18 cellular contexts compared by ENCODE assay signal in the genomic region with DNA sequence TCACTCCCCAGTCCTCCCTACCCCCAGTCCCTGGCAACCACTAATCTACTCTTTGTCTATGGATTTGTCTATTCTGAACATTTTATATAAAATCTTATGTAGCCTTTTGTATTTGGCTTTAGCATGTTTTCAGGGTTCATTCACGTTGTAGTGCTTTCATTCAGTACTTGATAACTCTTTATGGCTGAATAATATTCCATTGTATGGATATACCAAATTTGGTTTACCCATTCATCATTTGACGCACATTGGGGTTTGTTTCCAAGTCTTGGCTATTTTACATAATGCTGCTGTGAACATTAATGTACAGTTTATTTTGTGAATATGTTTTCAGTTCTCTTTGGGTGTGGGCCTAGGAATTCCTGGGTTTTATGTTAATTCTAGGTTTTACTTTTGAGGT. TPM values are rescaled to one million over a fixed set of nuclear protein-coding genes. Genes with fewer than 3 reads are reported as not detected.
DNase-seq lines count a peak whose midpoint lies in the region; ATAC-seq and TF ChIP-seq lines count a peak whose summit lies in the region.
"Had no signal": no experiment of that assay in that cellular context is flagged by ENCODE, and none has a peak within 500 bp of the region (broad histone marks: within the 10 kb centered on the region; RNA-seq: fewer than 3 reads in every experiment).

No MANE protein-coding gene starts in this region.

- POLR2A ChIA-PET in CD4-positive, alpha-beta T cell (lab: Charles Lee), result no interaction called here
- POLR2A ChIA-PET in naive thymus-derived CD8-positive, alpha-beta T cell (lab: Charles Lee), result no interaction called here

- peak overlapping the region; percentile 87 for H3K4me3 ChIP-seq in HFF-Myc (replicated peaks; ENCODE audit: low read depth, low read length)
- H3K4me3 ChIP-seq: SJSA1, testis had no signal

- peaks cover 34% of the 10 kb centered on the region for H3K36me3 Mint-ChIP-seq in CD4-positive, alpha-beta T cell (ENCODE audit: low read depth)
- H3K36me3 Mint-ChIP-seq in activated naive CD8-positive, alpha-beta T cell, result peaks cover 7% of the 10 kb centered on the region
- H3K36me3 Mint-ChIP-seq in naive thymus-derived CD8-positive, alpha-beta T cell, result peaks cover 2 to 14% (median 11%) of the 10 kb centered on the region in 3 donors

- H3K27me3 ChIP-seq in CD4-positive, alpha-beta T cell (ENCODE audit: control insufficient read depth, insufficient read depth, low read length), result no peaks in the 10 kb centered on the region
- H3K27me3 ChIP-seq: SJSA1, testis had no signal

- CTCF ChIA-PET in CD4-positive, alpha-beta T cell (lab: Charles Lee), result no interaction called here

- ATAC-seq in CD4-positive, alpha-beta T cell (ENCODE audit: poor library complexity), result no peak
- no peak for ATAC-seq in naive thymus-derived CD8-positive, alpha-beta T cell
- ATAC-seq: psoas muscle had no signal

- peak overlapping the region; percentile 23 for H3K4me3 Mint-ChIP-seq in CD4-positive, alpha-beta T cell
- H3K4me3 Mint-ChIP-seq in activated naive CD8-positive, alpha-beta T cell, result peak overlapping the region; percentile 94
- H3K4me3 Mint-ChIP-seq in naive thymus-derived CD8-positive, alpha-beta T cell, result peak overlapping the region in 9 of 10 donors; percentile 16 to 99 (median 83)

- no peak for TF ChIP-seq CTCF in CD4-positive, alpha-beta T cell (IDR thresholded peaks at IDR 0.05)
- TF ChIP-seq CTCF in HFF-Myc (IDR thresholded peaks at IDR 0.05; ENCODE audit: low read depth, low read length, missing control alignments), result no peak

- H3K27ac ChIP-seq in CD4-positive, alpha-beta T cell (ENCODE audit: low read depth, low read length), result no peak overlapping the region
- H3K27ac ChIP-seq: psoas muscle, SJSA1, testis had no signal

- H3K27ac Mint-ChIP-seq in CD4-positive, alpha-beta T cell, result no peak overlapping the region
- no peak overlapping the region for H3K27ac Mint-ChIP-seq in activated naive CD8-positive, alpha-beta T cell
- no peak overlapping the region for H3K27ac Mint-ChIP-seq in naive thymus-derived CD8-positive, alpha-beta T cell
- H3K27ac Mint-ChIP-seq: HFFc6 had no signal

- no peak for DNase-seq in CD4-positive, alpha-beta T cell
- DNase-seq in HFF-Myc (ENCODE audit: extremely low read depth, low read depth), result no peak
- DNase-seq in naive thymus-derived CD8-positive, alpha-beta T cell, result no peak
- no peak for DNase-seq in NCI-H1105 treated with DMSO at 0.1 percent for 48 hours (lab: John Stamatoyannopoulos, UW)
- DNase-seq in HT-29 (ENCODE audit: low spot score), result no peak
- DNase-seq in NCI-H2107 (lab: John Stamatoyannopoulos, UW), result no peak
- no peak for DNase-seq in hypothalamus (lab: John Stamatoyannopoulos, UW)
- DNase-seq: activated naive CD4-positive, alpha-beta T cell treated with Interleukin-2 at 50 U/mL for 16 hours; AML-193; effector CD4-positive, alpha-beta T cell; HFFc6; MM.1S; psoas muscle; testis had no signal

- no peaks in the 10 kb centered on the region for H3K9me3 ChIP-seq in CD4-positive, alpha-beta T cell (ENCODE audit: control insufficient read depth, low read length)
- H3K9me3 ChIP-seq: psoas muscle, SJSA1, testis had no signal

- H3K9me3 Mint-ChIP-seq in CD4-positive, alpha-beta T cell, result peaks cover 6% of the 10 kb centered on the region
- peaks cover 7% of the 10 kb centered on the region for H3K9me3 Mint-ChIP-seq in activated naive CD8-positive, alpha-beta T cell (ENCODE audit: low read depth)
- H3K9me3 Mint-ChIP-seq in naive thymus-derived CD8-positive, alpha-beta T cell, result peaks cover 0 to 15% (median 6%) of the 10 kb centered on the region in 9 donors
- H3K9me3 Mint-ChIP-seq: HFFc6 had no signal

- H3K27me3 Mint-ChIP-seq in CD4-positive, alpha-beta T cell, result no peaks in the 10 kb centered on the region
- H3K27me3 Mint-ChIP-seq in activated naive CD8-positive, alpha-beta T cell, result no peaks in the 10 kb centered on the region
- H3K27me3 Mint-ChIP-seq in naive thymus-derived CD8-positive, alpha-beta T cell, result no peaks in the 10 kb centered on the region

- intact Hi-C loops in CD4-positive, alpha-beta T cell (cut with DNase I, micrococcal nuclease), result loop anchor here in 1 of 2 experiments (2.0 kb wide), 1 partner anchor 23 kb away; no protein-coding TSS in a partner anchor

- peaks cover 72% of the 10 kb centered on the region for H3K4me1 Mint-ChIP-seq in CD4-positive, alpha-beta T cell (ENCODE audit: low read depth)
- H3K4me1 Mint-ChIP-seq in activated naive CD8-positive, alpha-beta T cell (ENCODE audit: low read depth), result peaks cover 57% of the 10 kb centered on the region
- peaks cover 30 to 69% (median 60%) of the 10 kb centered on the region in 4 donors for H3K4me1 Mint-ChIP-seq in naive thymus-derived CD8-positive, alpha-beta T cell

RNA-seq across cellular contexts. Expression of a gene that starts 2.6 kb away (rescaled TPM):
- total RNA-seq in CD4-positive, alpha-beta T cell, result 10 to 100 TPM; 38.3 to 42.4 TPM
- 10 to 100 TPM; 60.9 TPM for total RNA-seq in naive thymus-derived CD8-positive, alpha-beta T cell
- polyA plus RNA-seq in naive thymus-derived CD8-positive, alpha-beta T cell, result 10 to 100 TPM; 40.6 to 59.0 (median 48.6) TPM
- 113 and 130 TPM in 2 replicates for total RNA-seq in HT-29 (2014; rRNA removed; shearing (Covaris generic))

RNA-seq across cellular contexts. Expression of a gene that starts 6.2 kb away (rescaled TPM):
- total RNA-seq in CD4-positive, alpha-beta T cell, result not detected
- under 1 TPM in 1 of 2 experiments, not detected in 1; 0.83 TPM for total RNA-seq in naive thymus-derived CD8-positive, alpha-beta T cell
- polyA plus RNA-seq in naive thymus-derived CD8-positive, alpha-beta T cell, result not detected
- not detected in 2 replicates for total RNA-seq in HT-29 (2014; rRNA removed; shearing (Covaris generic))
- total RNA-seq: Daoy, HFFc6, mesenteric fat pad, psoas muscle, SJSA1 had no signal
- polyA plus RNA-seq: psoas muscle had no signal

RNA-seq across cellular contexts. Expression of a gene that starts 49.2 kb away (rescaled TPM):
- not detected for total RNA-seq in CD4-positive, alpha-beta T cell
- total RNA-seq in naive thymus-derived CD8-positive, alpha-beta T cell, result not detected
- polyA plus RNA-seq in naive thymus-derived CD8-positive, alpha-beta T cell, result not detected
- not detected in 2 replicates for total RNA-seq in HT-29 (2014; rRNA removed; shearing (Covaris generic))
- total RNA-seq: Daoy, HFFc6, mesenteric fat pad, psoas muscle, SJSA1 had no signal
- polyA plus RNA-seq: psoas muscle had no signal

Comparison
In these comparisons a context has a peak if more than half of its experiments do, and no peak if none do; other contexts are left out.
1. H3K4me3 Mint-ChIP-seq: peak in every context shown above with its lines; median percentile 94 in activated naive CD8-positive, alpha-beta T cell; 83 in naive thymus-derived CD8-positive, alpha-beta T cell; 23 in CD4-positive, alpha-beta T cell.